In genomic region chr18:14501894-14502293, GRCh38 we compare ENCODE assay signal across 12 cellular contexts. TPM values are rescaled to one million over a fixed set of nuclear protein-coding genes. Genes with fewer than 3 reads are reported as not detected.
DNase-seq lines count a peak whose midpoint lies in the region; ATAC-seq lines count a peak whose summit lies in the region.
"Not testable (repeated sequence)": the region's sequence is repeated elsewhere in the genome, so short reads cannot be mapped to it uniquely, and the experiment has no call there.
"Had no signal": no experiment of that assay in that cellular context is flagged by ENCODE, and none has a peak within 500 bp of the region (broad histone marks: within the 10 kb centered on the region; RNA-seq: fewer than 3 reads in every experiment).

No MANE protein-coding gene starts in this region.

- intact Hi-C loops in sciatic nerve (cut with DNase I), result not testable (repeated sequence)

- DNase-seq in DMS 273 (lab: John Stamatoyannopoulos, UW; ENCODE audit: unreplicated experiment) (peak; percentile 93), G401 (ENCODE audit: low spot score) (peak; percentile 6), NCI-H446 treated with DMSO at 0.1 percent for 48 hours (lab: John Stamatoyannopoulos, UW) (peak; percentile 7), RPMI7951 (ENCODE audit: low read depth) (peak; percentile 39), cerebellar cortex (ENCODE audit: low spot score) (peak; percentile 0), sciatic nerve (ENCODE audit: low spot score) (peak; percentile 13)

- not testable (repeated sequence) for ATAC-seq in sciatic nerve

- in situ Hi-C loops in G401 (cut with HindIII; ENCODE audit: low sequenced_read_pairs), result not testable (repeated sequence)

RNA-seq across cellular contexts. Expression of gene POTEC, which starts 41.5 kb away (rescaled TPM):
- total RNA-seq in G401 (2014; rRNA removed; shearing (Covaris generic)), result not detected in 2 replicates
- not detected in 2 replicates for total RNA-seq in RPMI7951 (2014; rRNA removed; shearing (Covaris generic))
- not detected for total RNA-seq in sciatic nerve
- total RNA-seq: A673; Caco-2; Calu3; CD4-positive, alpha-beta T cell; CD8-positive, alpha-beta T cell; GM12878 had no signal

Comparison
In these comparisons a context has a peak if more than half of its experiments do, and no peak if none do; other contexts are left out.
1. DNase-seq: peak in every context shown above with its lines; median percentile 93 in DMS 273; 39 in RPMI7951; 13 in sciatic nerve; 7 in NCI-H446 treated with DMSO at 0.1 percent for 48 hours; 6 in G401; 0 in cerebellar cortex.